ENCODE assay signal across 26 cellular contexts in genomic region chr16:10213748-10214147, GRCh38.
"Had no signal": no experiment of that assay in that cellular context is flagged by ENCODE, and none has a peak within 500 bp of the region (broad histone marks: within the 10 kb centered on the region; RNA-seq: fewer than 3 reads in every experiment).

No MANE protein-coding gene starts in this region.

- H3K4me3 ChIP-seq: stomach, suprapubic skin, testis, thoracic aorta, thyroid gland, tibial artery, tibial nerve, transverse colon, upper lobe of left lung, upper lobe of right lung, uterus, vagina had no signal

- H3K36me3 ChIP-seq: stomach, suprapubic skin, thoracic aorta, thyroid gland, tibial artery, tibial nerve, transverse colon, upper lobe of left lung, upper lobe of right lung, uterus, vagina had no signal

- H3K27ac ChIP-seq: stomach, suprapubic skin, testis, thoracic aorta, thyroid gland, tibial artery, tibial nerve, transverse colon, upper lobe of left lung, upper lobe of right lung, uterus, vagina had no signal

- H3K9me3 ChIP-seq: stomach, suprapubic skin, testis, thoracic aorta, thyroid gland, tibial artery, tibial nerve, transverse colon, upper lobe of left lung, upper lobe of right lung, uterus, vagina had no signal

- ATAC-seq: stimulated activated effector memory CD8-positive, alpha-beta T cell treated with anti-CD3 and anti-CD28 coated beads, Interleukin-12 subunit alpha, Interleukin-12 subunit beta, amount 100 ng/mL, for 72 hours; stimulated activated memory B cell treated with anti-CD40 and anti-IgM and Interleukin-4, amounts not matched to agents 10 μg/mL and 1 μg/mL and 100 μg/mL, for 72 hours; stimulated activated naive B cell treated with anti-CD40 and anti-IgM and Interleukin-4, amounts not matched to agents 10 μg/mL and 1 μg/mL and 100 μg/mL, for 72 hours; stimulated activated naive CD8-positive, alpha-beta T cell treated with anti-CD3 and anti-CD28 coated beads, Interleukin-15, amount 100 ng/mL, for 72 hours; stimulated activated naive CD8-positive, alpha-beta T cell treated with anti-CD3 and anti-CD28 coated beads, Interleukin-15, Interleukin-2, amounts not matched to agents 100 U/mL and 50 U/mL, for 24 hours; upper lobe of right lung had no signal

- DNase-seq: stimulated activated CD4-positive, alpha-beta T cell treated with anti-CD3 and anti-CD28 coated beads, Interleukin-2, amount 100 ng/mL, for 48 hours; stimulated activated CD4-positive, alpha-beta T cell treated with anti-CD3 and anti-CD28 coated beads, Interleukin-4, amount 100 ng/mL, for 1 hour; stimulated activated CD4-positive, alpha-beta T cell treated with anti-CD3 and anti-CD28 coated beads, Interleukin-4, amount 100 ng/mL, for 24 hours; stimulated activated CD4-positive, alpha-beta T cell treated with anti-CD3 and anti-CD28 coated beads, Interleukin-4, amount 100 ng/mL, for 4 hours; stimulated activated CD8-positive, alpha-beta memory T cell treated with anti-CD3 and anti-CD28 coated beads, Interleukin-4, amount 100 ng/mL, for 48 hours; stimulated activated naive B cell treated with anti-CD40 and anti-IgM and Interleukin-4, amounts not matched to agents 10 μg/mL and 1 μg/mL and 100 μg/mL, for 72 hours; stimulated activated naive CD4-positive, alpha-beta T cell; stimulated activated naive CD4-positive, alpha-beta T cell treated with Interleukin-2 at 50 U/mL for 16 hours; stimulated activated naive CD8-positive, alpha-beta T cell treated with anti-CD3 and anti-CD28 coated beads, Interleukin-15, amount 100 ng/mL, for 72 hours; stimulated activated naive CD8-positive, alpha-beta T cell treated with anti-CD3 and anti-CD28 coated beads, Interleukin-15, Interleukin-2, amounts not matched to agents 100 U/mL and 50 U/mL, for 24 hours; stomach; substantia nigra; testis; thyroid gland; tibial artery; transverse colon; trophoblast cell; upper lobe of left lung; upper lobe of right lung; uterus had no signal

- H3K27me3 ChIP-seq: testis, thyroid gland, tibial nerve, transverse colon, upper lobe of left lung, upper lobe of right lung, uterus, vagina had no signal

- H3K4me1 ChIP-seq: stomach, testis, thyroid gland, tibial artery, tibial nerve, transverse colon, upper lobe of left lung, upper lobe of right lung, uterus had no signal
